ENCODE assay signal across 18 cellular contexts in the genomic region with DNA sequence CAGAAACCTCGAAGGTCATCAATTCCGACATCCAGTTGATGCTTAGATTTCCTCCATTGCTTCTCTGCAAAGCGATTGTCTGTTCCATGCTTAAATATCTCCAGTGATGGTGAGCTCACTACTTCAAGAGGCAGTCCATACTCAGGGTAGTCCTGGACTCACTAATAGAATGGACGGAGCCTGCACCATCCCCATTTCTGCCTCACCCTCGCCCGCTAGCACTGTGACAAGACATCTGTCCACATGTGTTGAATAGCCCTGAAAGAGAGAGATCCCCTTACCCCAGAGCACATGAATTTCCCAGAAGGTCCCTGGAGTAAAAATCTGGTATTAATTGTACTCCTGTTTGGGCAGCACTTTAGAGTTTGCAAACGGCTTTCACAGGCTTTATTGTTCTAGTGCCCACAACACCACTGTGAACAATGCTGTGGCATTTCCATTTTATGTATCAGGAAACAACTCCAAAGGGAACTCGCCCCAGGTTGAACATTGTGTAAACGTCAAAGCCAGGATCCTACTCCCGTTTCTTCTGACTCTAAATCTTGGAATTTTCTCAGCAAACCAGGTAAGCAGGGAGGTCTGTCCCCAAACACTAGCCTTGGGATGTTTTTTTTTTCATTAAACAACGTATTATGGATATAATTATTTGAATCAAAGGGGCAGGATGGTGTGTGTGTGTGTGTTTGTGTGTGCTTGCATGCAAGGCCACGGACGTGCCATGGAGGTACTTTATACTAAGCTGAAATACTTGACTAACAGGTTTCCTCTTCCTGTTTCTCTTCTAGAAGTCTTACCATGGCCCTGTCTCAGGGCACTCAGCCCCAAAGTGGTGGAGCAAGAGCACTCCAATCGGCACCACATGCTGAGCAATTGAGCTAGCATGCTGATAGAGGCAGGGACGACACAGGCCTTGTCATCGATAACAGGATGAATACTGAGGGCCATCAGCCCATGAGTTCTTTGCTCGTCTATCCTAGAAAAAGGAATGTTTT.
DNase-seq lines count a peak whose midpoint lies in the region; ATAC-seq, FAIRE-seq and TF ChIP-seq lines count a peak whose summit lies in the region.
"Had no signal": no experiment of that assay in that cellular context is flagged by ENCODE, and none has a peak within 500 bp of the region (broad histone marks: within the 10 kb centered on the region; RNA-seq: fewer than 3 reads in every experiment).

No MANE protein-coding gene starts in this region.

- POLR2A ChIA-PET in Caco-2 (lab: Charles Lee), result no interaction called here
- POLR2A ChIA-PET in K562 (lab: Yijun Ruan, JAX), result no interaction called here

- peaks cover 7% of the 10 kb centered on the region for H3K9me3 Mint-ChIP-seq in Caco-2 (ENCODE audit: unreplicated experiment)

- intact Hi-C loops in Caco-2 (cut with micrococcal nuclease; ENCODE audit: unreplicated experiment) (no loop called here), K562 (cut with micrococcal nuclease) (loop anchor here (5.0 kb wide), 1 partner anchor 136 kb away; no protein-coding TSS in a partner anchor)

- H3K4me3 ChIP-seq in Caco-2 (ENCODE audit: low read depth, low read length), result no peak overlapping the region
- no peak overlapping the region for H3K4me3 ChIP-seq in K562
- H3K4me3 ChIP-seq in lung, result no peak overlapping the region
- H3K4me3 ChIP-seq: GM12878, GM23248, vagina had no signal

- WGBS in K562 (ENCODE audit: insufficient coverage, low coverage, missing lambda C conversion rate), result 65% methylated on average over 17 of the region's 17 CpGs
- WGBS in lung, 2 donors, result 64 to 67% methylated on average over 17 of the region's 17 CpGs

- no peaks in the 10 kb centered on the region for H3K9me1 ChIP-seq in K562 (ENCODE audit: control insufficient read depth, insufficient read depth, low read length)

- BruUV-seq in Caco-2 (replicated peaks; lab: Mats Ljungman, UMichigan), result no TSS peak
- no TSS peak for BruUV-seq in K562 (replicated peaks; lab: Mats Ljungman, UMichigan)

- no peak for FAIRE-seq in K562 (lab: Jason Lieb, UNC)
- FAIRE-seq: GM12878, GM19239 had no signal

- no peak overlapping the region for H3K4me3 Mint-ChIP-seq in Caco-2 (ENCODE audit: unreplicated experiment)
- H3K4me3 Mint-ChIP-seq: activated naive CD8-positive, alpha-beta T cell had no signal

- H3K4me1 Mint-ChIP-seq in Caco-2 (ENCODE audit: low read depth, unreplicated experiment), result peaks cover 65% of the 10 kb centered on the region

- H4K20me1 ChIP-seq in K562 (replicated peaks; ENCODE audit: control insufficient read depth, insufficient read depth, low read length), result no peaks in the 10 kb centered on the region

- no peak overlapping the region for H3K4me2 ChIP-seq in K562 (ENCODE audit: insufficient read depth, low read length)

- in situ Hi-C loops in K562 (cut with MboI), result no loop called here

- H3K9me3 ChIP-seq in Caco-2 (no peaks in the 10 kb centered on the region), K562 (replicated peaks; ENCODE audit: control insufficient read depth, insufficient read depth, low read depth, low read length) (no peaks in the 10 kb centered on the region), lung (ENCODE audit: control insufficient read depth in 2 of 2, insufficient read depth in 1 of 2, low read length in 1 of 2) (no peaks in the 10 kb centered on the region)
- H3K9me3 ChIP-seq: vagina had no signal

- H3K27me3 ChIP-seq in Caco-2 (replicated peaks; ENCODE audit: control insufficient read depth, insufficient read depth, low read length), result no peaks in the 10 kb centered on the region
- no peaks in the 10 kb centered on the region for H3K27me3 ChIP-seq in K562 (ENCODE audit: control insufficient read depth in 2 of 2, insufficient read depth in 2 of 2, low read length in 2 of 2)
- no peaks in the 10 kb centered on the region for H3K27me3 ChIP-seq in lung (ENCODE audit: control insufficient read depth, insufficient read depth)
- H3K27me3 ChIP-seq: vagina had no signal

- peak overlapping the region; percentile 76 for H3K27ac Mint-ChIP-seq in Caco-2 (ENCODE audit: unreplicated experiment)
- H3K27ac Mint-ChIP-seq: activated naive CD8-positive, alpha-beta T cell had no signal

- TF ChIP-seq CTCF in Caco-2 (IDR thresholded peaks at IDR 0.05; ENCODE audit: insufficient read depth in 1 of 2, low read depth in 1 of 2, low read length in 1 of 2, severe bottlenecking in 1 of 2, unreplicated experiment in 1 of 2) (no peak), K562 (IDR thresholded peaks at IDR 0.05 in 2 of 3, conservative IDR thresholded peaks at IDR 0.05 in 1 of 3; ENCODE audit: insufficient read depth in 2 of 3, low read depth in 1 of 3, low read length in 3 of 3) (no peak), lung (IDR thresholded peaks at IDR 0.05; ENCODE audit: control extremely low read depth, extremely low read depth) (no peak)

- ATAC-seq in K562 (no peak), lung (ENCODE audit: insufficient read depth, low FRiP score) (peak; percentile 24), GM21576 (IDR thresholded peaks at IDR 0.05; ENCODE audit: unreplicated experiment) (no peak), HG02870 (IDR thresholded peaks at IDR 0.05; ENCODE audit: unreplicated experiment) (no peak), GM18907 (IDR thresholded peaks at IDR 0.05; ENCODE audit: unreplicated experiment) (no peak)
- ATAC-seq: GM12878 had no signal

- H3K4me1 ChIP-seq in Caco-2 (peaks cover 61% of the 10 kb centered on the region), K562 (replicated peaks in 1 of 2; ENCODE audit: control insufficient read depth in 2 of 2, insufficient read depth in 2 of 2, low read length in 2 of 2) (peaks cover 13 to 33% of the 10 kb centered on the region in 2 experiments; a peak in 3 of 5 replicates), lung (ENCODE audit: control insufficient read depth in 2 of 2, insufficient read depth in 2 of 2, low read length in 2 of 2) (peaks cover 0 to 13% of the 10 kb centered on the region in 2 donors)

- H3K36me3 Mint-ChIP-seq in Caco-2 (ENCODE audit: insufficient read depth, unreplicated experiment), result no peaks in the 10 kb centered on the region
- H3K36me3 Mint-ChIP-seq: activated naive CD8-positive, alpha-beta T cell had no signal

- 0 out of 4 replicates have a peak, but pooled peaks of 1 of the 2 experiments have one; percentile 3 for TF ChIP-seq RAD21 in K562 (CRISPR knock-in tag; conservative IDR thresholded peaks at IDR 0.05 in 1 of 2, IDR thresholded peaks at IDR 0.05 in 1 of 2)

- H3K79me2 ChIP-seq in K562 (ENCODE audit: control insufficient read depth, insufficient read depth, low read length), result no peaks in the 10 kb centered on the region

- H3K36me3 ChIP-seq in Caco-2 (ENCODE audit: control insufficient read depth, insufficient read depth, low read length) (no peaks in the 10 kb centered on the region), K562 (ENCODE audit: control insufficient read depth, insufficient read depth, low read length) (no peaks in the 10 kb centered on the region), lung (ENCODE audit: control insufficient read depth in 2 of 2, insufficient read depth in 2 of 2, low read length in 2 of 2) (no peaks in the 10 kb centered on the region)
- H3K36me3 ChIP-seq: vagina had no signal

- no peak for TF ChIP-seq POLR2A in K562 (conservative IDR thresholded peaks at IDR 0.05)

- H3K27ac ChIP-seq in K562 (ENCODE audit: extremely low read depth, low read depth, low read length) (no peak overlapping the region), lung (ENCODE audit: low read depth in 1 of 2, low read length in 1 of 2) (peak overlapping the region in 1 of 2 donors; percentile 15)
- H3K27ac ChIP-seq: GM23248, vagina had no signal

- CTCF ChIA-PET in Caco-2 (lab: Charles Lee), result interaction anchor here (0.7 kb wide), 1 partner anchor 25 kb away, joined by 4 read pairs; no protein-coding TSS in a partner anchor
- CTCF ChIA-PET in K562 (lab: Yijun Ruan, JAX; ENCODE audit: low intra/inter-chr PET ratio), result no interaction called here

- H3K9ac ChIP-seq in K562 (ENCODE audit: insufficient read depth in 1 of 2, low read depth in 2 of 2, low read length in 2 of 2), result no peak overlapping the region; a peak in 1 of 4 replicates
- H3K9ac ChIP-seq: GM23248 had no signal

- no peak for TF ChIP-seq EP300 in K562 (IDR thresholded peaks at IDR 0.05; ENCODE audit: low read length)

- no peaks in the 10 kb centered on the region for H3K27me3 Mint-ChIP-seq in Caco-2 (ENCODE audit: insufficient read depth, unreplicated experiment)

- DNase-seq in Caco-2 (peak in 1 of 2 experiments; percentile 49), NCI-H2029 treated with DMSO at 0.1 percent for 48 hours (lab: John Stamatoyannopoulos, UW) (peak; percentile 50), K562 (ENCODE audit: extremely low read depth in 1 of 4, low spot score in 3 of 4) (no peak), lung (ENCODE audit: low spot score) (peak; percentile 77)
- DNase-seq in activated CD4-positive, alpha-beta T cell treated with anti-CD3 and anti-CD28 coated beads for 4 hours, result no peak
- DNase-seq: activated CD8-positive, alpha-beta memory T cell treated with anti-CD3 and anti-CD28 coated beads for 24 hours; DMS 273 treated with DMSO at 0.1 percent for 48 hours; GM23248; NCI-H1694 treated with DMSO at 0.1 percent for 48 hours; stimulated activated CD4-positive, alpha-beta T cell treated with anti-CD3 and anti-CD28 coated beads, Interleukin-12 subunit alpha, Interleukin-12 subunit beta, amount 100 ng/mL, for 4 hours; T-helper 2 cell had no signal

- peak overlapping the region; percentile 46; the same call in 1 of the 2 replicates for H2AFZ ChIP-seq in K562 (ENCODE audit: low read depth, low read length)
- H2AFZ ChIP-seq: GM23248 had no signal

TF ChIP-seq in K562, 482 proteins besides CTCF, POLR2A, EP300 and RAD21 (continues in another document):
- TF ChIP-seq SAFB (IDR thresholded peaks at IDR 0.05; ENCODE audit: borderline replicate concordance, low read depth, low read length) (no peak), MXI1 (IDR thresholded peaks at IDR 0.05; ENCODE audit: low read depth, low read length) (no peak)

Comparison
In these comparisons a context has a peak if more than half of its experiments do, and no peak if none do; other contexts are left out.
1. DNase-seq: peak in NCI-H2029 treated with DMSO at 0.1 percent for 48 hours (single experiment) and lung (single experiment); none in K562 (0 of 4) and activated CD4-positive, alpha-beta T cell treated with anti-CD3 and anti-CD28 coated beads for 4 hours (0 of 2).